Comparison of ENCODE assay signal across 25 cellular contexts in genomic region chr16:19338335-19338734, GRCh38.
A peak's percentile ranks its signal among the peaks of the same experiment; 100 is the strongest.
DNase-seq lines count a peak whose midpoint lies in the region; ATAC-seq lines count a peak whose summit lies in the region.
"Had no signal": no experiment of that assay in that cellular context is flagged by ENCODE, and none has a peak within 500 bp of the region (broad histone marks: within the 10 kb centered on the region; RNA-seq: fewer than 3 reads in every experiment).

No MANE protein-coding gene starts in this region.

- peaks cover 4% of the 10 kb centered on the region for H3K9me3 Mint-ChIP-seq in activated T-cell treated with anti-CD3 and anti-CD28 coated beads, Interleukin-2, amount 50 U/mL, for 24 hours
- H3K9me3 Mint-ChIP-seq: activated T-helper 1 cell treated with anti-CD3 and anti-CD28 coated beads, Interleukin-12 subunit alpha, Interleukin-12 subunit beta, Interleukin-2, Interleukin-4 antibody, amounts not matched to agents 30 ng/mL and 10 ng/mL and 1 ng/mL, durations not matched to agents 14 hours and 24 hours and 36 hours had no signal

- no peaks in the 10 kb centered on the region for H3K4me1 Mint-ChIP-seq in activated T-cell treated with anti-CD3 and anti-CD28 coated beads, Interleukin-2, amount 50 U/mL, for 24 hours (ENCODE audit: low read depth)
- H3K4me1 Mint-ChIP-seq: activated naive CD8-positive, alpha-beta T cell treated with anti-CD3 and anti-CD28 coated beads, Interleukin-2, amount 10 ng/mL, durations not matched to agents 7 days and 5 days; CD4-positive, CD25-positive, alpha-beta regulatory T cell; GM23338; IgD-negative memory B cell had no signal

- ATAC-seq in GM21515 (IDR thresholded peaks at IDR 0.05; ENCODE audit: unreplicated experiment): no peak
- ATAC-seq: GM23338 had no signal

- H3K36me3 Mint-ChIP-seq in activated T-cell treated with anti-CD3 and anti-CD28 coated beads, Interleukin-2, amount 50 U/mL, for 24 hours (ENCODE audit: low read depth): no peaks in the 10 kb centered on the region
- H3K36me3 Mint-ChIP-seq: activated naive CD8-positive, alpha-beta T cell treated with anti-CD3 and anti-CD28 coated beads, Interleukin-2, amount 10 ng/mL, durations not matched to agents 7 days and 5 days; CD4-positive, CD25-positive, alpha-beta regulatory T cell; IgD-negative memory B cell had no signal

- peak; percentile 0 for DNase-seq in NCI-H2107 treated with DMSO at 0.1 percent for 48 hours (lab: John Stamatoyannopoulos, UW; ENCODE audit: unreplicated experiment)
- no peak for DNase-seq in NCI-H2107 (lab: John Stamatoyannopoulos, UW)
- peak; percentile 35 for DNase-seq in DMS 273 treated with DMSO at 0.1 percent for 48 hours (lab: John Stamatoyannopoulos, UW)
- peak; percentile 7 for DNase-seq in NCI-H2196 treated with DMSO at 0.1 percent for 48 hours (lab: John Stamatoyannopoulos, UW; ENCODE audit: unreplicated experiment)
- peak; percentile 51 for DNase-seq in iPS-NIHi7 (ENCODE audit: extremely low spot score)
- no peak for DNase-seq in DMS79 treated with DMSO at 0.1 percent for 48 hours (lab: John Stamatoyannopoulos, UW)
- DNase-seq in activated T-cell treated with anti-CD3 and anti-CD28 coated beads, Interleukin-2, amount 50 U/mL, for 24 hours: no peak
- DNase-seq: activated CD4-positive, alpha-beta T cell treated with anti-CD3 and anti-CD28 coated beads for 1 hour; activated naive CD8-positive, alpha-beta T cell treated with anti-CD3 and anti-CD28 coated beads, Interleukin-2, amount 10 ng/mL, durations not matched to agents 7 days and 5 days; CD4-positive, CD25-positive, alpha-beta regulatory T cell; effector CD4-positive, alpha-beta T cell; foreskin melanocyte; hippocampal formation; kidney; mammary epithelial cell; MM.1S; NCI-H2081; NK-92 treated with Interleukin-12 subunit alpha and Interleukin-12 subunit beta, amount 100 ng/mL, for 24 hours; Peyer's patch; T1000; uterus had no signal

- H3K27me3 Mint-ChIP-seq in activated T-cell treated with anti-CD3 and anti-CD28 coated beads, Interleukin-2, amount 50 U/mL, for 24 hours: peaks cover 12% of the 10 kb centered on the region

- no peak overlapping the region for H3K4me3 Mint-ChIP-seq in activated T-cell treated with anti-CD3 and anti-CD28 coated beads, Interleukin-2, amount 50 U/mL, for 24 hours
- H3K4me3 Mint-ChIP-seq: activated naive CD8-positive, alpha-beta T cell treated with anti-CD3 and anti-CD28 coated beads, Interleukin-2, amount 10 ng/mL, durations not matched to agents 7 days and 5 days; activated T-helper 1 cell treated with anti-CD3 and anti-CD28 coated beads, Interleukin-12 subunit alpha, Interleukin-12 subunit beta, Interleukin-2, Interleukin-4 antibody, amounts not matched to agents 30 ng/mL and 10 ng/mL and 1 ng/mL, durations not matched to agents 14 hours and 24 hours and 36 hours; CD4-positive, CD25-positive, alpha-beta regulatory T cell; GM23338; IgD-negative memory B cell had no signal

- no peak overlapping the region for H3K27ac Mint-ChIP-seq in activated T-cell treated with anti-CD3 and anti-CD28 coated beads, Interleukin-2, amount 50 U/mL, for 24 hours
- H3K27ac Mint-ChIP-seq: activated naive CD8-positive, alpha-beta T cell treated with anti-CD3 and anti-CD28 coated beads, Interleukin-2, amount 10 ng/mL, durations not matched to agents 7 days and 5 days; activated T-helper 1 cell treated with anti-CD3 and anti-CD28 coated beads, Interleukin-12 subunit alpha, Interleukin-12 subunit beta, Interleukin-2, Interleukin-4 antibody, amounts not matched to agents 30 ng/mL and 10 ng/mL and 1 ng/mL, durations not matched to agents 14 hours and 24 hours and 36 hours; CD4-positive, CD25-positive, alpha-beta regulatory T cell; GM23338 had no signal

Comparison
In these comparisons a context has a peak if more than half of its experiments do, and no peak if none do; other contexts are left out.
1. DNase-seq: peak in NCI-H2107 treated with DMSO at 0.1 percent for 48 hours (single experiment), DMS 273 treated with DMSO at 0.1 percent for 48 hours (single experiment), NCI-H2196 treated with DMSO at 0.1 percent for 48 hours (single experiment) and iPS-NIHi7 (single experiment); none in NCI-H2107 (single experiment), DMS79 treated with DMSO at 0.1 percent for 48 hours (single experiment) and activated T-cell treated with anti-CD3 and anti-CD28 coated beads, Interleukin-2, amount 50 U/mL, for 24 hours (single experiment).